8 cellular contexts compared by ENCODE assay signal in the genomic region with DNA sequence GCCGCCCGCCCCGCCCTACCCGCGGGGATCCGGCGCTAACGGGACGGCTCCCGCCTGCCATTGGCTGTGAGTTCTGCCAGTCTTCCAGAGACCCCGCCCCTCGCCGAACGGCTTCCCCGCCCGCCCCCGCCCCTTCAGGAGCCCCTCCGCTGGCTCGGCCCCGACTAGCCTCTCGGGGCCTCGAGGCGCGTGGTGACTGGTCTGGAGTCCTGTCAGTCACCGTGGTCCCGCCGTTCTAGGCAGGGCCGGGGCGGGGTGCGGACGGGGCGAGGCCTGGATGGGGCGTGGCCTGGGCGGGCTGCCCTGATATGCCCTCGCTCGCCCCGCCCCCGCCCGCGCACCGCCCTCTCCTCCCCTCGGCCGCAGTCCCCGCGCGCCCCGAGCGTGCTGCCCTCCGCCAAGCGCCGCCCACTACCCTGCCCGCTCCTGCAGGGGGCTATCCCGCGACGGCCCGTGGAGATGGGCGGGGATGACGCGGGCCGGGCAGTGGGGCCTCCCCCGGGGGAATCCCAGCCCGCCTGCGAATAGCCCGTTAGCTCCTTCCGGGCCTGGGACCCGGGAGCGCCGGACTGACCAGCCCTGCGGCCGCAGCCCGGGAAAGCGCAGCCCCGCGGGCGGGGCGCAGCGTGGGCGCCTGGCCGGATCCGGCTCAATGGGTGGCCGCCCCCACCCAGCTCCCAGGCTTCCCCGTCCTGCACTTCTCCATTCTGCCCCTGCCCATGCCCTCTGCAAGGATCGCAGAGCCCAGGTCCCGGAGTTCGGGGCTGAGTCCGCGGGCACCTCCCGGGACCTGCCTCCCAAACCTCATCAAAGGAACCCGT. TPM values are rescaled to one million over a fixed set of nuclear protein-coding genes. Genes with fewer than 3 reads are reported as not detected.
DNase-seq lines count a peak whose midpoint lies in the region; ATAC-seq and TF ChIP-seq lines count a peak whose summit lies in the region.

No MANE protein-coding gene starts in this region.

- H3K36me3 ChIP-seq in PC-3 (ENCODE audit: low read depth, low read length) (no peaks in the 10 kb centered on the region), esophagus (ENCODE audit: control insufficient read depth in 2 of 2, insufficient read depth in 2 of 2, low read length in 1 of 2) (no peaks in the 10 kb centered on the region), muscle layer of duodenum (ENCODE audit: control insufficient read depth in 1 of 2, insufficient read depth in 2 of 2, low read length in 2 of 2) (no peaks in the 10 kb centered on the region)

- peak overlapping the region; percentile 93 for H3K27ac Mint-ChIP-seq in activated T-cell treated with anti-CD3 and anti-CD28 coated beads, Interleukin-2, amount 50 U/mL, for 24 hours

- H3F3A ChIP-seq in PC-3 (ENCODE audit: low read length, unreplicated experiment), result no peaks in the 10 kb centered on the region

- H3K9me3 ChIP-seq in PC-3 (ENCODE audit: low read length), result no peaks in the 10 kb centered on the region
- no peaks in the 10 kb centered on the region for H3K9me3 ChIP-seq in esophagus (ENCODE audit: control insufficient read depth in 2 of 2, insufficient read depth in 1 of 2, low read depth in 1 of 2, low read length in 1 of 2)
- H3K9me3 ChIP-seq in muscle layer of duodenum (ENCODE audit: control insufficient read depth in 1 of 2, low read length in 2 of 2), result no peaks in the 10 kb centered on the region

- peak overlapping the region; percentile 14; the same call in 1 of the 2 replicates for H3K27ac ChIP-seq in PC-3 (ENCODE audit: low read length)
- H3K27ac ChIP-seq in esophagus (ENCODE audit: low read depth in 2 of 2, low read length in 1 of 2), result peak overlapping the region; percentile 81 to 87
- peak overlapping the region; percentile 80 for H3K27ac ChIP-seq in muscle layer of duodenum (ENCODE audit: low read length)

- H3K4me3 ChIP-seq in PC-3 (ENCODE audit: low read length) (peak overlapping the region; percentile 95), esophagus (ENCODE audit: low read depth in 1 of 2, low read length in 2 of 2) (peak overlapping the region; percentile 73 to 86), muscle layer of duodenum (ENCODE audit: low read depth in 1 of 2, low read length in 2 of 2) (peak overlapping the region; percentile 94 to 97)

- no peak for TF ChIP-seq CTCF in PC-3 (conservative IDR thresholded peaks at IDR 0.05; ENCODE audit: low read depth, low read length)

- H3K9me3 Mint-ChIP-seq in activated T-cell treated with anti-CD3 and anti-CD28 coated beads, Interleukin-2, amount 50 U/mL, for 24 hours, result no peaks in the 10 kb centered on the region

- peak overlapping the region; percentile 88 for H3K4me3 Mint-ChIP-seq in activated T-cell treated with anti-CD3 and anti-CD28 coated beads, Interleukin-2, amount 50 U/mL, for 24 hours

- ATAC-seq in GM21737 (IDR thresholded peaks at IDR 0.05; ENCODE audit: unreplicated experiment), result peak; percentile 92
- ATAC-seq in PC-3, result peak; percentile 96

- peak overlapping the region; percentile 66 for H3K9ac ChIP-seq in PC-3 (ENCODE audit: low read length)

- peaks cover 4% of the 10 kb centered on the region for H3K27me3 Mint-ChIP-seq in activated T-cell treated with anti-CD3 and anti-CD28 coated beads, Interleukin-2, amount 50 U/mL, for 24 hours

- intact Hi-C loops in PC-3 (cut with micrococcal nuclease), result loop anchor here (10.0 kb wide), 1 partner anchor 64 kb away; no protein-coding TSS in a partner anchor

- POLR2A ChIA-PET in PC-3 (lab: Charles Lee; ENCODE audit: unreplicated experiment), result interaction anchor here (0.5 kb wide), 2 partner anchors 142 to 175 kb away, joined by 3 read pairs; no protein-coding TSS in a partner anchor

- H2AFZ ChIP-seq in PC-3 (ENCODE audit: low read length), result peak overlapping the region; percentile 99

- peak overlapping the region; percentile 99 for H3K4me2 ChIP-seq in PC-3 (ENCODE audit: low read length)

- H3K79me2 ChIP-seq in PC-3 (ENCODE audit: low read length), result no peaks in the 10 kb centered on the region

- H3K36me3 Mint-ChIP-seq in activated T-cell treated with anti-CD3 and anti-CD28 coated beads, Interleukin-2, amount 50 U/mL, for 24 hours (ENCODE audit: low read depth), result peaks cover 2% of the 10 kb centered on the region

- in situ Hi-C loops in KBM-7 (cut with MboI; ENCODE audit: low pct_unique_long_range_greater_than_20kb, low sequenced_read_pairs), result no loop called here

- H3K27me3 ChIP-seq in PC-3 (ENCODE audit: low read length) (no peaks in the 10 kb centered on the region), esophagus (ENCODE audit: control insufficient read depth in 1 of 2, insufficient read depth in 2 of 2, low read length in 2 of 2) (no peaks in the 10 kb centered on the region), muscle layer of duodenum (ENCODE audit: low read depth, low read length) (no peaks in the 10 kb centered on the region)

- CTCF ChIA-PET in PC-3 (lab: Charles Lee), result interaction anchor here (1.8 kb wide), 1 partner anchor 23 kb away, joined by 6 read pairs; no protein-coding TSS in a partner anchor

- DNase-seq in DMS53 treated with DMSO at 0.1 percent for 48 hours (lab: John Stamatoyannopoulos, UW; ENCODE audit: unreplicated experiment) (peak; percentile 94), KBM-7 (peak; percentile 93), PC-3 (peak; percentile 97)
- peak; percentile 99 for DNase-seq in activated T-cell treated with anti-CD3 and anti-CD28 coated beads, Interleukin-2, amount 50 U/mL, for 24 hours
- peak; percentile 97 for DNase-seq in stimulated activated CD8-positive, alpha-beta memory T cell treated with anti-CD3 and anti-CD28 coated beads, Interleukin-7, amount 100 ng/mL, for 1 hour (ENCODE audit: low read depth in 2 of 2)

- H3K4me1 Mint-ChIP-seq in activated T-cell treated with anti-CD3 and anti-CD28 coated beads, Interleukin-2, amount 50 U/mL, for 24 hours (ENCODE audit: low read depth), result peaks cover 22% of the 10 kb centered on the region

- H3K4me1 ChIP-seq in PC-3 (ENCODE audit: insufficient read depth, low read length) (no peaks in the 10 kb centered on the region), esophagus (ENCODE audit: control insufficient read depth in 2 of 2, insufficient read depth in 2 of 2, low read length in 1 of 2) (peaks cover 2% of the 10 kb centered on the region in 2 donors), muscle layer of duodenum (ENCODE audit: control insufficient read depth in 1 of 2, insufficient read depth in 2 of 2, low read length in 2 of 2) (peaks cover 4 to 23% of the 10 kb centered on the region in 2 donors)

- no peaks in the 10 kb centered on the region for H4K20me1 ChIP-seq in PC-3 (ENCODE audit: low read length)

- 0 to 1% methylated on average over 40 to 89 of the region's 89 CpGs for WGBS in esophagus, 2 donors

- H3K9me2 ChIP-seq in PC-3 (replicated peaks; ENCODE audit: low read length), result no peaks in the 10 kb centered on the region

- BruUV-seq in PC-3 (replicated peaks; lab: Mats Ljungman, UMichigan), result no TSS peak

RNA-seq across cellular contexts. Expression of gene HIP1, which starts 0.4 kb away (rescaled TPM):
- 5.3 and 6.6 TPM in 2 replicates for total RNA-seq in PC-3 (2014; rRNA removed)
- 1 to 10 TPM; 1.8 to 2.2 TPM for polyA plus RNA-seq in esophagus

RNA-seq across cellular contexts. Expression of gene CCL26, which starts 32.8 kb away (rescaled TPM):
- total RNA-seq in PC-3 (2014; rRNA removed), result 7.1 and 8.2 TPM in 2 replicates
- polyA plus RNA-seq in esophagus, result under 1 TPM; 0.71 to 0.73 TPM

Comparison
In these comparisons a context has a peak if more than half of its experiments do, and no peak if none do; other contexts are left out.
1. Peak in every context shown above with its lines: DNase-seq, ATAC-seq, H3K4me3 ChIP-seq and H3K27ac ChIP-seq.
2. H3K27ac ChIP-seq: peak in every context shown above with its lines; median percentile 84 in esophagus; 80 in muscle layer of duodenum; 14 in PC-3.